In the genomic region with DNA sequence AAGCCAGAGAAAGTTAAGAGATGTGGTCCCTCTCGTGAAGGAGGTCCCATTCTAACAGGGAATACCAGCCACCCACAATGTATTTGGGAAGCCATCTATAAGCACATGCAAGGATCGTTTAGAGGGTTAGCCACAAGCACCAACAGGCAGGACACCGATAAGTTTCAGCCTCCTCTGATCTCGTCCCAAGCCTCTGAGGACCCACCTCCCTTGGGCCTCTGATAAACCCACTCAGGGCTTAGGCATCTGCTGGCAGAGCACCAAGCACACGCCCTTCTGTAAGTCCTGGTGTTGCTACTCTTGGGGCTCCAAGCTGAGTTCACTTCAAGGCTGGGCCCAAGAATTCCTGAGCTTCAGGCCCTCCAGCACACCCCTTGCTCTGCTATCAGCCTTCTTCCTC, we compare ENCODE assay signal across 14 cellular contexts. TPM values are rescaled to one million over a fixed set of nuclear protein-coding genes. Genes with fewer than 3 reads are reported as not detected.
DNase-seq lines count a peak whose midpoint lies in the region; ATAC-seq, FAIRE-seq and TF ChIP-seq lines count a peak whose summit lies in the region.
"Had no signal": no experiment of that assay in that cellular context is flagged by ENCODE, and none has a peak within 500 bp of the region (broad histone marks: within the 10 kb centered on the region; RNA-seq: fewer than 3 reads in every experiment).

No MANE protein-coding gene starts in this region.

- H3F3A ChIP-seq in SK-N-SH (replicated peaks; ENCODE audit: insufficient read depth), result no peaks in the 10 kb centered on the region

- H3K9me3 ChIP-seq in SK-N-SH (no peaks in the 10 kb centered on the region), prostate gland (no peaks in the 10 kb centered on the region)

- FAIRE-seq in H54 (lab: Jason Lieb, UNC) (peak; percentile 58), GM19239 (lab: Jason Lieb, UNC) (no peak)

- intact Hi-C loops in prostate gland (cut with DNase I), result no loop called here

- no peaks in the 10 kb centered on the region for H3K79me2 ChIP-seq in SK-N-SH (ENCODE audit: insufficient read depth)

- TF ChIP-seq POLR2A in H54 (IDR thresholded peaks at IDR 0.05; ENCODE audit: low read depth, low read length), result no peak
- TF ChIP-seq POLR2A in prostate gland (IDR thresholded peaks at IDR 0.05), result no peak

- H3K4me2 ChIP-seq in SK-N-SH, result no peak overlapping the region
- H3K4me2 ChIP-seq: neural progenitor cell had no signal

- POLR2A ChIA-PET in SK-N-SH (lab: Yijun Ruan, JAX), result no interaction called here

- no peaks in the 10 kb centered on the region for H4K20me1 ChIP-seq in SK-N-SH (ENCODE audit: insufficient read depth)

- peak; percentile 70 for DNase-seq in 8988T
- DNase-seq in H54 (ENCODE audit: insufficient read length, low spot score), result peak; percentile 93
- DNase-seq in SK-N-SH, result no peak
- DNase-seq in fibroblast of mammary gland (ENCODE audit: low read depth), result peak; percentile 58
- DNase-seq in GM19239 (ENCODE audit: insufficient read length, low spot score), result no peak
- DNase-seq in prostate gland (ENCODE audit: low spot score), result no peak
- DNase-seq: activated naive CD8-positive, alpha-beta T cell treated with anti-CD3 and anti-CD28 coated beads, Interleukin-2, amount 50 U/mL, for 24 hours; endodermal cell; NCI-H524 treated with DMSO at 0.1 percent for 48 hours; stimulated activated naive CD8-positive, alpha-beta T cell treated with anti-CD3 and anti-CD28 coated beads, Interleukin-15, Interleukin-2, amounts not matched to agents 100 U/mL and 50 U/mL, for 24 hours had no signal

- TF ChIP-seq CTCF in SK-N-SH (IDR thresholded peaks at IDR 0.05) (no peak), fibroblast of mammary gland (conservative IDR thresholded peaks at IDR 0.05; ENCODE audit: control insufficient read depth, insufficient read depth, low read depth, low read length) (no peak), prostate gland (IDR thresholded peaks at IDR 0.05) (no peak)

- CTCF ChIA-PET in SK-N-SH (lab: Yijun Ruan, JAX), result interaction anchor here (1.1 to 41.6 kb wide), 4 partner anchors 2 to 91 kb away, joined by 3 to 1216 read pairs (median 610); partner anchors contain the start of genes CDK5RAP3, PNPO and PRR15L

- H3K9me2 ChIP-seq in SK-N-SH, result no peaks in the 10 kb centered on the region

- H3K4me3 ChIP-seq in SK-N-SH (ENCODE audit: low read depth in 2 of 2, low read length in 1 of 2), result no peak overlapping the region
- H3K4me3 ChIP-seq in fibroblast of mammary gland (ENCODE audit: control insufficient read depth, low read depth, low read length), result no peak overlapping the region
- no peak overlapping the region for H3K4me3 ChIP-seq in prostate gland
- H3K4me3 ChIP-seq: neural progenitor cell had no signal

- TF ChIP-seq RAD21 in SK-N-SH (IDR thresholded peaks at IDR 0.05; ENCODE audit: low read length), result no peak

- H3K4me1 ChIP-seq in SK-N-SH (ENCODE audit: control insufficient read depth in 1 of 2, insufficient read depth in 2 of 2, low read depth in 1 of 2, low read length in 1 of 2) (peaks cover 4 to 9% of the 10 kb centered on the region in 2 experiments; a peak in 2 of 4 replicates), prostate gland (replicated peaks) (no peaks in the 10 kb centered on the region)
- H3K4me1 ChIP-seq: neural progenitor cell had no signal

- no peak for TF ChIP-seq EP300 in SK-N-SH (IDR thresholded peaks at IDR 0.05; ENCODE audit: borderline replicate concordance in 1 of 2, low read depth in 1 of 2, low read length in 1 of 2)

- no peak for ATAC-seq in GM21576 (IDR thresholded peaks at IDR 0.05; ENCODE audit: unreplicated experiment)
- no peak for ATAC-seq in HG02623 (IDR thresholded peaks at IDR 0.05; ENCODE audit: unreplicated experiment)
- ATAC-seq: activated naive CD8-positive, alpha-beta T cell treated with anti-CD3 and anti-CD28 coated beads, Interleukin-2, amount 50 U/mL, for 24 hours; stimulated activated naive CD8-positive, alpha-beta T cell treated with anti-CD3 and anti-CD28 coated beads, Interleukin-15, Interleukin-2, amounts not matched to agents 100 U/mL and 50 U/mL, for 24 hours had no signal

- H2AFZ ChIP-seq in SK-N-SH (ENCODE audit: low read depth), result no peak overlapping the region
- H2AFZ ChIP-seq: neural progenitor cell had no signal

- H3K27ac ChIP-seq in SK-N-SH (ENCODE audit: low read depth in 2 of 2, low read length in 1 of 2), result no peak overlapping the region
- H3K27ac ChIP-seq in prostate gland, result no peak overlapping the region
- H3K27ac ChIP-seq: neural progenitor cell had no signal

- H3K27me3 ChIP-seq in SK-N-SH (ENCODE audit: insufficient read depth) (no peaks in the 10 kb centered on the region), prostate gland (replicated peaks; ENCODE audit: insufficient read depth) (no peaks in the 10 kb centered on the region)

- H3K9ac ChIP-seq in SK-N-SH, result no peak overlapping the region
- H3K9ac ChIP-seq: neural progenitor cell had no signal

- WGBS in SK-N-SH (ENCODE audit: low lambda C conversion rate), result 69% methylated on average over 5 of the region's 5 CpGs
- WGBS in prostate gland, result 48% methylated on average over 5 of the region's 5 CpGs

- H3K36me3 ChIP-seq in SK-N-SH (replicated peaks in 1 of 2; ENCODE audit: control insufficient read depth in 1 of 2, insufficient read depth in 2 of 2, low read length in 1 of 2), result no peaks in the 10 kb centered on the region
- H3K36me3 ChIP-seq in prostate gland, result no peaks in the 10 kb centered on the region
- H3K36me3 ChIP-seq: neural progenitor cell had no signal

TF ChIP-seq in SK-N-SH, 30 proteins besides CTCF, POLR2A, EP300 and RAD21:
- TF ChIP-seq RCOR1 (IDR thresholded peaks at IDR 0.05; ENCODE audit: low read length), result no peak
- TF ChIP-seq NRF1 (IDR thresholded peaks at IDR 0.05; ENCODE audit: low read depth, low read length), result no peak
- TF ChIP-seq RFX5 (IDR thresholded peaks at IDR 0.05; ENCODE audit: low read length), result no peak
- TF ChIP-seq TAF1 (IDR thresholded peaks at IDR 0.05; ENCODE audit: borderline replicate concordance, low read depth, low read length), result no peak
- TF ChIP-seq NFIC (IDR thresholded peaks at IDR 0.05; ENCODE audit: borderline replicate concordance), result peak; percentile 57; the same call in 1 of the 2 replicates
- no peak for TF ChIP-seq MEF2A (IDR thresholded peaks at IDR 0.05; ENCODE audit: borderline replicate concordance, low read depth)

RNA-seq across cellular contexts. Expression of gene PNPO, which starts 5.4 kb away (rescaled TPM):
- polyA plus RNA-seq in SK-N-SH (2012; rRNA removed), result 26.1 and 33.8 TPM in 2 replicates
- 27.2 and 30.9 TPM in 2 replicates for polyA plus RNA-seq in SK-N-SH (2012; cell fraction: cytosol; rRNA removed)
- polyA plus RNA-seq in SK-N-SH (2012; cell fraction: nucleus; rRNA removed), result 21.6 and 23.6 TPM in 2 replicates
- total RNA-seq in prostate gland, result 10 to 100 TPM; 37.3 to 55.2 TPM

RNA-seq across cellular contexts. Expression of gene PRR15L, which starts 21.7 kb away (rescaled TPM):
- polyA plus RNA-seq in SK-N-SH (2012; rRNA removed), result not detected in 2 replicates
- not detected in 2 replicates for polyA plus RNA-seq in SK-N-SH (2012; cell fraction: cytosol; rRNA removed)
- polyA plus RNA-seq in SK-N-SH (2012; cell fraction: nucleus; rRNA removed), result not detected in 2 replicates
- total RNA-seq in prostate gland, result 10 to 100 TPM; 19.9 to 59.7 TPM
- total RNA-seq: activated CD8-positive, alpha-beta memory T cell treated with anti-CD3 and anti-CD28 coated beads for 36 hours had no signal

RNA-seq across cellular contexts. Expression of gene CDK5RAP3, which starts 35.0 kb away (rescaled TPM):
- polyA plus RNA-seq in SK-N-SH (2012; rRNA removed), result 208 and 288 TPM in 2 replicates
- polyA plus RNA-seq in SK-N-SH (2012; cell fraction: cytosol; rRNA removed), result 77.8 and 94.7 TPM in 2 replicates
- polyA plus RNA-seq in SK-N-SH (2012; cell fraction: nucleus; rRNA removed), result 1,862 and 2,736 TPM in 2 replicates
- 100 to 1,000 TPM; 185 to 193 TPM for total RNA-seq in prostate gland

RNA-seq across cellular contexts. Expression of gene SP2, which starts 39.9 kb away (rescaled TPM):
- 8.8 and 16.7 TPM in 2 replicates for polyA plus RNA-seq in SK-N-SH (2012; rRNA removed)
- polyA plus RNA-seq in SK-N-SH (2012; cell fraction: cytosol; rRNA removed), result 9.3 and 14.3 TPM in 2 replicates
- polyA plus RNA-seq in SK-N-SH (2012; cell fraction: nucleus; rRNA removed), result 28.1 and 28.5 TPM in 2 replicates
- total RNA-seq in prostate gland, result 10 to 100 TPM; 15.2 to 15.8 TPM

Comparison
In these comparisons a context has a peak if more than half of its experiments do, and no peak if none do; other contexts are left out.
1. DNase-seq: peak in 8988T (single experiment), H54 (single experiment) and fibroblast of mammary gland (single experiment); none in SK-N-SH (single experiment), GM19239 (single experiment) and prostate gland (single experiment).